8 cellular contexts compared by ENCODE assay signal in genomic region chr1:15758953-15759661, GRCh38. TPM values are rescaled to one million over a fixed set of nuclear protein-coding genes. Genes with fewer than 3 reads are reported as not detected.
DNase-seq lines count a peak whose midpoint lies in the region; ATAC-seq, FAIRE-seq and TF ChIP-seq lines count a peak whose summit lies in the region.

No MANE protein-coding gene starts in this region.

- H3K9ac ChIP-seq in endothelial cell of umbilical vein (replicated peaks; ENCODE audit: extremely low read depth, insufficient read depth, low read length), result peak overlapping the region; percentile 96
- H3K9ac ChIP-seq in muscle layer of colon (ENCODE audit: low read length), result peak overlapping the region; percentile 57

- H3K27ac ChIP-seq in ACC112 (ENCODE audit: low read depth, low read length) (peak overlapping the region; percentile 82), endothelial cell of umbilical vein (ENCODE audit: insufficient read depth, low read depth, low read length) (peak overlapping the region; percentile 81), muscle layer of colon (ENCODE audit: low read depth, low read length) (peak overlapping the region; percentile 73)

- H3K79me2 ChIP-seq in ACC112 (ENCODE audit: control insufficient read depth, insufficient read depth, low read length, unreplicated experiment) (peaks cover 36% of the 10 kb centered on the region), endothelial cell of umbilical vein (ENCODE audit: control insufficient read depth, insufficient read depth, low read length) (peaks cover 53% of the 10 kb centered on the region)

- H3K4me2 ChIP-seq in endothelial cell of umbilical vein (ENCODE audit: insufficient read depth, low read length), result peak overlapping the region; percentile 95

- TF ChIP-seq CTCF in endothelial cell of umbilical vein (IDR thresholded peaks at IDR 0.05; ENCODE audit: extremely low read depth in 1 of 2, insufficient read depth in 1 of 2, low read depth in 1 of 2, low read length in 2 of 2), result no peak

- H3K36me3 ChIP-seq in ACC112 (ENCODE audit: insufficient read depth, low read length) (no peaks in the 10 kb centered on the region), MG63 (no peaks in the 10 kb centered on the region), endothelial cell of umbilical vein (ENCODE audit: control insufficient read depth in 2 of 2, extremely low read depth in 1 of 2, insufficient read depth in 2 of 2, low read length in 2 of 2) (peaks cover 0 to 8% of the 10 kb centered on the region in 2 experiments), muscle layer of colon (ENCODE audit: insufficient read depth, low read length) (no peaks in the 10 kb centered on the region)

- H3K4me1 ChIP-seq in ACC112 (ENCODE audit: control insufficient read depth, insufficient read depth, low read length, unreplicated experiment), result peaks cover 32% of the 10 kb centered on the region
- H3K4me1 ChIP-seq in endothelial cell of umbilical vein (ENCODE audit: control insufficient read depth, extremely low read depth, insufficient read depth, low read length), result peaks cover 50% of the 10 kb centered on the region
- peaks cover 27% of the 10 kb centered on the region for H3K4me1 ChIP-seq in muscle layer of colon (ENCODE audit: insufficient read depth, low read length)

- H3K9me1 ChIP-seq in endothelial cell of umbilical vein (replicated peaks; ENCODE audit: control insufficient read depth, extremely low read depth, insufficient read depth, low read length), result no peaks in the 10 kb centered on the region

- no peaks in the 10 kb centered on the region for H3K9me3 ChIP-seq in MG63
- H3K9me3 ChIP-seq in endothelial cell of umbilical vein (replicated peaks; ENCODE audit: control insufficient read depth, insufficient read depth, low read length), result no peaks in the 10 kb centered on the region
- no peaks in the 10 kb centered on the region for H3K9me3 ChIP-seq in muscle layer of colon (ENCODE audit: low read length)

- H3K27me3 ChIP-seq in ACC112 (ENCODE audit: insufficient read depth, low read length) (no peaks in the 10 kb centered on the region), MG63 (no peaks in the 10 kb centered on the region), endothelial cell of umbilical vein (ENCODE audit: control insufficient read depth in 2 of 2, insufficient read depth in 2 of 2, low read length in 2 of 2) (no peaks in the 10 kb centered on the region), muscle layer of colon (ENCODE audit: control insufficient read depth in 1 of 2, insufficient read depth in 2 of 2, low read length in 2 of 2) (peaks cover 0 to 4% of the 10 kb centered on the region in 2 donors)

- dilution Hi-C loops in endothelial cell of umbilical vein (cut with MboI; ENCODE audit: extremely low pct_ligation_motif_present, low sequenced_read_pairs), result no loop called here

- DNase-seq in MG63 (no peak), endothelial cell of umbilical vein (ENCODE audit: low read depth, low spot score) (no peak), A172 (ENCODE audit: low spot score) (no peak), pons (ENCODE audit: low spot score) (no peak)
- DNase-seq in stimulated activated CD4-positive, alpha-beta T cell treated with anti-CD3 and anti-CD28 coated beads, Interleukin-4, amount 100 ng/mL, for 1 hour, result no peak

- intact Hi-C loops in endothelial cell of umbilical vein (cut with micrococcal nuclease), result no loop called here

- H2AFZ ChIP-seq in ACC112 (ENCODE audit: low read length, unreplicated experiment) (no peak overlapping the region), endothelial cell of umbilical vein (ENCODE audit: low read depth, low read length) (no peak overlapping the region)

- POLR2A ChIA-PET in endothelial cell of umbilical vein (lab: Charles Lee), result interaction anchor here (0.7 to 2.2 kb wide), 2 partner anchors 9 to 12 kb away, joined by 3 to 26 read pairs; no protein-coding TSS in a partner anchor

- no peak for ATAC-seq in HG02759 (IDR thresholded peaks at IDR 0.05; ENCODE audit: unreplicated experiment)

- CTCF ChIA-PET in endothelial cell of umbilical vein (lab: Charles Lee), result interaction anchor here (1.0 to 4.4 kb wide), 3 partner anchors 11 to 23 kb away, joined by 3 to 31 read pairs (median 3); partner anchors contain the start of gene SLC25A34

- BruUV-seq in endothelial cell of umbilical vein (replicated peaks; lab: Mats Ljungman, UMichigan), result no TSS peak

- TF ChIP-seq POLR2A in endothelial cell of umbilical vein (IDR thresholded peaks at IDR 0.05; ENCODE audit: low read depth, low read length), result peak; percentile 23

- FAIRE-seq in endothelial cell of umbilical vein (lab: Jason Lieb, UNC), result peak; percentile 49

- H4K20me1 ChIP-seq in endothelial cell of umbilical vein (replicated peaks; ENCODE audit: control insufficient read depth, extremely low read depth, insufficient read depth, low read length), result no peaks in the 10 kb centered on the region

- H3K4me3 ChIP-seq in ACC112 (ENCODE audit: low read depth, low read length) (peak overlapping the region; percentile 76), MG63 (peak overlapping the region; percentile 59), endothelial cell of umbilical vein (replicated peaks in 1 of 3; ENCODE audit: insufficient read depth in 1 of 3, low read depth in 1 of 3, low read length in 3 of 3) (peak overlapping the region; percentile 92 to 99 (median 97)), muscle layer of colon (ENCODE audit: low read depth in 1 of 2, low read length in 2 of 2) (peak overlapping the region; percentile 58 to 87)

TF ChIP-seq in endothelial cell of umbilical vein, 7 proteins besides CTCF, POLR2A, EP300 and RAD21:
- TF ChIP-seq FOS (IDR thresholded peaks at IDR 0.05; ENCODE audit: borderline replicate concordance, insufficient read depth, low read length), result no peak
- no peak for TF ChIP-seq GATA2 (IDR thresholded peaks at IDR 0.05; ENCODE audit: insufficient read depth, insufficient read length, low read depth, low read length)
- TF ChIP-seq POLR2AphosphoS5 (IDR thresholded peaks at IDR 0.05; ENCODE audit: insufficient read depth, low read depth, low read length), result peak; percentile 6
- TF ChIP-seq, protein P1, sequence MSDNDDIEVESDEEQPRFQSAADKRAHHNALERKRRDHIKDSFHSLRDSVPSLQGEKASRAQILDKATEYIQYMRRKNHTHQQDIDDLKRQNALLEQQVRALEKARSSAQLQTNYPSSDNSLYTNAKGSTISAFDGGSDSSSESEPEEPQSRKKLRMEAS (IDR thresholded peaks at IDR 0.05; ENCODE audit: insufficient read depth, insufficient read length), result no peak

RNA-seq across cellular contexts. Expression of gene FBLIM1, which starts 0.5 kb away (rescaled TPM):
- total RNA-seq in MG63 (2014; rRNA removed; shearing (Covaris generic); ENCODE audit: low replicate concordance), result 17.5 and 23.1 TPM in 2 replicates
- total RNA-seq in endothelial cell of umbilical vein, result 363 and 394 TPM in 2 replicates
- 414 and 436 TPM in 2 replicates for polyA plus RNA-seq in endothelial cell of umbilical vein
- 349 and 462 TPM in 2 replicates for polyA plus RNA-seq in endothelial cell of umbilical vein (2011; cell fraction: cytosol; rRNA removed)
- 354 and 389 TPM in 2 replicates for polyA plus RNA-seq in endothelial cell of umbilical vein (2011; cell fraction: nucleus; rRNA removed)
- polyA plus RNA-seq in endothelial cell of umbilical vein (2012), result 254 and 300 TPM in 2 replicates
- polyA minus RNA-seq in endothelial cell of umbilical vein, result 209 and 240 TPM in 2 replicates
- polyA minus RNA-seq in endothelial cell of umbilical vein (2011; cell fraction: cytosol; rRNA and poly(A)+ RNA removed), result 1.9 TPM
- 110 and 175 TPM in 2 replicates for polyA minus RNA-seq in endothelial cell of umbilical vein (2011; cell fraction: nucleus; rRNA and poly(A)+ RNA removed)
- 31.2 and 70.8 TPM in 2 replicates for total RNA-seq in A172 (2014; rRNA removed; shearing (Covaris generic))

RNA-seq across cellular contexts. Expression of gene TMEM82, which starts 16.8 kb away (rescaled TPM):
- total RNA-seq in MG63 (2014; rRNA removed; shearing (Covaris generic); ENCODE audit: low replicate concordance), result not detected in 2 replicates
- not detected in 2 replicates for total RNA-seq in endothelial cell of umbilical vein
- not detected in 2 replicates for polyA plus RNA-seq in endothelial cell of umbilical vein
- not detected in 2 replicates for polyA plus RNA-seq in endothelial cell of umbilical vein (2011; cell fraction: cytosol; rRNA removed)
- polyA plus RNA-seq in endothelial cell of umbilical vein (2011; cell fraction: nucleus; rRNA removed), result not detected in 2 replicates
- 0.14 TPM in 1 of 2 replicates, not detected in the other for polyA plus RNA-seq in endothelial cell of umbilical vein (2012)
- not detected in 2 replicates for polyA minus RNA-seq in endothelial cell of umbilical vein
- polyA minus RNA-seq in endothelial cell of umbilical vein (2011; cell fraction: cytosol; rRNA and poly(A)+ RNA removed), result not detected
- polyA minus RNA-seq in endothelial cell of umbilical vein (2011; cell fraction: nucleus; rRNA and poly(A)+ RNA removed), result not detected in 2 replicates
- total RNA-seq in A172 (2014; rRNA removed; shearing (Covaris generic)), result not detected in 2 replicates

RNA-seq across cellular contexts. Expression of gene SLC25A34, which starts 23.0 kb away (rescaled TPM):
- total RNA-seq in MG63 (2014; rRNA removed; shearing (Covaris generic); ENCODE audit: low replicate concordance), result not detected in 2 replicates
- total RNA-seq in endothelial cell of umbilical vein, result 0.76 and 1.1 TPM in 2 replicates
- 0.90 and 1.4 TPM in 2 replicates for polyA plus RNA-seq in endothelial cell of umbilical vein
- polyA plus RNA-seq in endothelial cell of umbilical vein (2011; cell fraction: cytosol; rRNA removed), result 0.28 and 0.59 TPM in 2 replicates
- 4.5 and 5.4 TPM in 2 replicates for polyA plus RNA-seq in endothelial cell of umbilical vein (2011; cell fraction: nucleus; rRNA removed)
- 0.41 and 0.49 TPM in 2 replicates for polyA plus RNA-seq in endothelial cell of umbilical vein (2012)
- 0.51 and 0.81 TPM in 2 replicates for polyA minus RNA-seq in endothelial cell of umbilical vein
- not detected for polyA minus RNA-seq in endothelial cell of umbilical vein (2011; cell fraction: cytosol; rRNA and poly(A)+ RNA removed)
- 1.3 and 2.4 TPM in 2 replicates for polyA minus RNA-seq in endothelial cell of umbilical vein (2011; cell fraction: nucleus; rRNA and poly(A)+ RNA removed)
- 1.1 TPM in 1 of 2 replicates, not detected in the other for total RNA-seq in A172 (2014; rRNA removed; shearing (Covaris generic))

RNA-seq across cellular contexts. Expression of gene UQCRHL, which starts 48.3 kb away (rescaled TPM):
- total RNA-seq in MG63 (2014; rRNA removed; shearing (Covaris generic); ENCODE audit: low replicate concordance), result 4.7 and 6.2 TPM in 2 replicates
- 1.4 and 1.8 TPM in 2 replicates for total RNA-seq in endothelial cell of umbilical vein
- 0.64 and 0.92 TPM in 2 replicates for polyA plus RNA-seq in endothelial cell of umbilical vein
- 1.8 and 2.2 TPM in 2 replicates for polyA plus RNA-seq in endothelial cell of umbilical vein (2011; cell fraction: cytosol; rRNA removed)
- 0.90 and 1.3 TPM in 2 replicates for polyA plus RNA-seq in endothelial cell of umbilical vein (2011; cell fraction: nucleus; rRNA removed)
- polyA plus RNA-seq in endothelial cell of umbilical vein (2012), result 3.3 and 8.5 TPM in 2 replicates
- 0.24 and 0.70 TPM in 2 replicates for polyA minus RNA-seq in endothelial cell of umbilical vein
- 2.8 TPM for polyA minus RNA-seq in endothelial cell of umbilical vein (2011; cell fraction: cytosol; rRNA and poly(A)+ RNA removed)
- polyA minus RNA-seq in endothelial cell of umbilical vein (2011; cell fraction: nucleus; rRNA and poly(A)+ RNA removed), result 0.29 and 0.48 TPM in 2 replicates
- 0.84 and 1.5 TPM in 2 replicates for total RNA-seq in A172 (2014; rRNA removed; shearing (Covaris generic))
